Comparison of ENCODE assay signal across 13 cellular contexts in the genomic region with DNA sequence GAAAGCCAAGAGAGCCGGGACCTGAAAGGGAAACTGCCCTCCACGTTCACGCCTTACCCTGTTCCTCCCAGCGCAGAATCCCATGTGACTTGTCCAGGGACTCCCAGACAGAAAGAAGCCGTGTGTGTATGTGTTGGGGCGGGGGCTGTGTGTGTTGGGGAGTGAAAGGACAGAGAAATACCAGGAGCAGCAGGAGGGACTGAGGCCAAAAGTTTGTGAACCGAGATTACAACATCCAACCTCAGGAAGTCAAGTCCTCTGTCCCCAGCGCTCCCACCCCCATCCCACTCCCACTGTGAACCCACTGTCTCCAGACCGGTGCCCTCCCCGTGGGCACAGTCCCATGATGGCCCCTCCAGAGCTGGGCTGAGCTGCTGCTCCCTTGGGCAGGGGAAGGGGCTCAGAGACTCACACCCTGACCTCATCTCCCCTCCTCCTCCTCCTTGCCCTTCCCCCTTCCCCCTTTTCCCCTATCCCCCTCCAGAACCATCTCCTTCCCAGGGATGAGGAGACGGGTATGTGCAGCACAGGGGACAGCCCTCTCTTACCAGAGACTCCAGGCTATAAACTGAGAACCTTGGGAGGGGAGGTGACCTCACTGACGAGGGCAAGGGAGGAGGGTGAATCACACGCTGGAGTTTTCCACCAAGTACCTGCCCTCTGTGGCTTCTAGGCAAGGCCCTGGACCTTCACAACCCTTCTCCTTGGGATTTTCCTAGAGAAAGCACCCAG. TPM values are rescaled to one million over a fixed set of nuclear protein-coding genes. Genes with fewer than 3 reads are reported as not detected.
DNase-seq lines count a peak whose midpoint lies in the region; ATAC-seq and TF ChIP-seq lines count a peak whose summit lies in the region.
"Had no signal": no experiment of that assay in that cellular context is flagged by ENCODE, and none has a peak within 500 bp of the region (broad histone marks: within the 10 kb centered on the region; RNA-seq: fewer than 3 reads in every experiment).

A gene (minus strand): TSS at position 153 of the 732 bp plus-strand sequence. CDS start 4,171 bp downstream, outside the sequence.

- no peak within 1 kb of the TSS for H3K4me2 ChIP-seq in parathyroid adenoma (ENCODE audit: low read length)

- no peak within 1 kb of the TSS for H3K27ac ChIP-seq in parathyroid adenoma
- H3K27ac ChIP-seq: C4-2B had no signal

- H2AFZ ChIP-seq in parathyroid adenoma, result peak within 1 kb of the TSS; percentile 61

- H3K36me3 ChIP-seq in parathyroid adenoma (ENCODE audit: control insufficient read depth, insufficient read depth, low read length), result no peaks in the 10 kb centered on the region

- H3K9ac ChIP-seq in parathyroid adenoma, result no peak within 1 kb of the TSS

- no peaks in the 10 kb centered on the region for H3K27me3 ChIP-seq in parathyroid adenoma (ENCODE audit: control insufficient read depth, insufficient read depth, low read length)

- no peaks in the 10 kb centered on the region for H3K79me2 ChIP-seq in parathyroid adenoma

- no peak for TF ChIP-seq CTCF in fibroblast of villous mesenchyme (IDR thresholded peaks at IDR 0.05; ENCODE audit: insufficient read depth, low read depth, low read length)
- no peak for TF ChIP-seq CTCF in parathyroid adenoma (IDR thresholded peaks at IDR 0.05)

- no peak within 1 kb of the TSS for H3K4me3 ChIP-seq in fibroblast of villous mesenchyme (ENCODE audit: low read depth, low read length)
- H3K4me3 ChIP-seq in parathyroid adenoma (ENCODE audit: low read depth, low read length), result no peak within 1 kb of the TSS

- peak; percentile 58 for DNase-seq in CD1c-positive myeloid dendritic cell (ENCODE audit: extremely low spot score)
- peak; percentile 29 for DNase-seq in MV-4-11 (lab: John Stamatoyannopoulos, UW)
- DNase-seq in fibroblast of villous mesenchyme (ENCODE audit: low read depth), result peak; percentile 21
- DNase-seq in NCI-H1092 treated with DMSO at 0.1 percent for 48 hours (lab: John Stamatoyannopoulos, UW), result no peak
- DNase-seq: NCI-H1105, NCI-H748 treated with DMSO at 0.1 percent for 48 hours had no signal

- no peak for ATAC-seq in HG02981 (IDR thresholded peaks at IDR 0.05; ENCODE audit: unreplicated experiment)
- ATAC-seq in HG02588 (IDR thresholded peaks at IDR 0.05; ENCODE audit: unreplicated experiment), result no peak
- no peak for ATAC-seq in HG03025 (IDR thresholded peaks at IDR 0.05; ENCODE audit: low FRiP score, unreplicated experiment)
- ATAC-seq: activated CD4-positive, CD25-positive, alpha-beta regulatory T cell treated with anti-CD3 and anti-CD28 coated beads, Interleukin-2, amount 50 U/mL, for 24 hours; activated T-helper 17 cell treated with anti-CD3 and anti-CD28 coated beads, Interleukin-2, amount 50 U/mL, for 72 hours had no signal

- peaks cover 26% of the 10 kb centered on the region for H3K4me1 ChIP-seq in parathyroid adenoma

- no peaks in the 10 kb centered on the region for H3K9me3 ChIP-seq in parathyroid adenoma (ENCODE audit: control insufficient read depth, low read length)

RNA-seq across cellular contexts. Expression of the gene that starts here (rescaled TPM):
- not detected in 2 replicates for total RNA-seq in fibroblast of villous mesenchyme
- total RNA-seq: activated T-helper 17 cell treated with anti-CD3 and anti-CD28 coated beads, Interleukin-2, amount 50 U/mL, for 72 hours had no signal

Comparison
In these comparisons a context has a peak if more than half of its experiments do, and no peak if none do; other contexts are left out.
1. Peak in DNase-seq in fibroblast of villous mesenchyme; RNA of the gene not detected or under 1 TPM.